Comparison of ENCODE assay signal across 26 cellular contexts in genomic region chr10:114593240-114593792, GRCh38.
DNase-seq lines count a peak whose midpoint lies in the region; ATAC-seq, FAIRE-seq and TF ChIP-seq lines count a peak whose summit lies in the region.
"Had no signal": no experiment of that assay in that cellular context is flagged by ENCODE, and none has a peak within 500 bp of the region (broad histone marks: within the 10 kb centered on the region; RNA-seq: fewer than 3 reads in every experiment).

No MANE protein-coding gene starts in this region.

- POLR2A ChIA-PET in HepG2 (lab: Yijun Ruan, JAX), result interaction anchor here (1.2 kb wide), 1 partner anchor 39 kb away, joined by 3 read pairs; no protein-coding TSS in a partner anchor

- H3K9ac ChIP-seq in HepG2 (ENCODE audit: insufficient read depth, low read depth, low read length) (no peak overlapping the region), neural progenitor cell (no peak overlapping the region)

- intact Hi-C loops in HepG2 (cut with micrococcal nuclease; ENCODE audit: unreplicated experiment) (no loop called here), right lobe of liver (cut with DNase I) (no loop called here), right cardiac atrium (cut with DNase I) (no loop called here)

- H3K9me3 ChIP-seq in HepG2 (ENCODE audit: low read length), result no peaks in the 10 kb centered on the region
- H3K9me3 ChIP-seq in right lobe of liver, result no peaks in the 10 kb centered on the region
- H3K9me3 ChIP-seq in right cardiac atrium (ENCODE audit: control insufficient read depth, low read length), result no peaks in the 10 kb centered on the region
- no peaks in the 10 kb centered on the region for H3K9me3 ChIP-seq in neural progenitor cell (ENCODE audit: low read depth)

- CTCF ChIA-PET in HepG2 (lab: Yijun Ruan, JAX; ENCODE audit: low intra/inter-chr PET ratio, low total read pairs), result no interaction called here

- H3K27ac Mint-ChIP-seq in neural progenitor cell, result no peak overlapping the region
- H3K27ac Mint-ChIP-seq: B cell, H9, IgD-negative memory B cell had no signal

- no peak overlapping the region for H3K4me3 Mint-ChIP-seq in neural progenitor cell
- H3K4me3 Mint-ChIP-seq: B cell; CD4-positive, CD25-positive, alpha-beta regulatory T cell; H9 had no signal

- ATAC-seq in HepG2, result no peak
- no peak for ATAC-seq in right lobe of liver
- no peak for ATAC-seq in right cardiac atrium
- ATAC-seq in GM18867 (IDR thresholded peaks at IDR 0.05; ENCODE audit: unreplicated experiment), result no peak

- H3K79me2 ChIP-seq in HepG2 (ENCODE audit: insufficient read depth, low read length) (no peaks in the 10 kb centered on the region), neural progenitor cell (ENCODE audit: low read depth) (no peaks in the 10 kb centered on the region)

- no peaks in the 10 kb centered on the region for H3F3A ChIP-seq in neural progenitor cell (ENCODE audit: low read depth)

- no peak overlapping the region for H3K27ac ChIP-seq in HepG2 (ENCODE audit: extremely low read length, insufficient read depth, low read length)
- H3K27ac ChIP-seq in right lobe of liver, result no peak overlapping the region
- H3K27ac ChIP-seq in right cardiac atrium (ENCODE audit: low read length), result peak overlapping the region; percentile 45
- no peak overlapping the region for H3K27ac ChIP-seq in neural progenitor cell
- H3K27ac ChIP-seq: HL-60 had no signal

- in situ Hi-C loops in HepG2 (cut with HindIII; ENCODE audit: extremely low pct_ligation_motif_present, low pct_unique_long_range_greater_than_20kb), result no loop called here

- peaks cover 15% of the 10 kb centered on the region for H3K4me1 ChIP-seq in HepG2 (ENCODE audit: insufficient read depth, low read length)
- H3K4me1 ChIP-seq in right lobe of liver, result no peaks in the 10 kb centered on the region
- H3K4me1 ChIP-seq in right cardiac atrium (ENCODE audit: control insufficient read depth, insufficient read depth, low read length), result peaks cover 11% of the 10 kb centered on the region
- H3K4me1 ChIP-seq in neural progenitor cell, result no peaks in the 10 kb centered on the region

- H3K4me3 ChIP-seq in HepG2 (replicated peaks in 1 of 3; ENCODE audit: insufficient read depth in 1 of 3, low read depth in 2 of 3, low read length in 3 of 3), result no peak overlapping the region
- H3K4me3 ChIP-seq in right lobe of liver, result no peak overlapping the region
- no peak overlapping the region for H3K4me3 ChIP-seq in right cardiac atrium (ENCODE audit: low read length)
- no peak overlapping the region for H3K4me3 ChIP-seq in neural progenitor cell
- H3K4me3 ChIP-seq: MG63 had no signal

- TF ChIP-seq POLR2A in HepG2 (IDR thresholded peaks at IDR 0.05; ENCODE audit: insufficient read depth in 1 of 2, low read depth in 2 of 2, low read length in 2 of 2) (no peak), right lobe of liver (IDR thresholded peaks at IDR 0.05) (no peak)

- H3K36me3 ChIP-seq in HepG2 (replicated peaks in 1 of 2; ENCODE audit: control insufficient read depth in 1 of 2, insufficient read depth in 2 of 2, low read length in 2 of 2) (no peaks in the 10 kb centered on the region; a peak in 1 of 5 replicates), right lobe of liver (no peaks in the 10 kb centered on the region), neural progenitor cell (no peaks in the 10 kb centered on the region)

- no peaks in the 10 kb centered on the region for H3K36me3 Mint-ChIP-seq in neural progenitor cell

- no peak for FAIRE-seq in HepG2 (lab: Jason Lieb, UNC)
- FAIRE-seq: GM19239 had no signal

- peak; percentile 37 for DNase-seq in NCI-H146 (lab: John Stamatoyannopoulos, UW)
- DNase-seq in NCI-H146 treated with DMSO at 0.1 percent for 48 hours (lab: John Stamatoyannopoulos, UW; ENCODE audit: unreplicated experiment), result no peak
- peak; percentile 26 for DNase-seq in HepG2 (ENCODE audit: low spot score)
- no peak for DNase-seq in right lobe of liver
- no peak for DNase-seq in right cardiac atrium
- DNase-seq in NCI-H1694 (lab: John Stamatoyannopoulos, UW), result no peak
- no peak for DNase-seq in neural progenitor cell (ENCODE audit: low spot score)
- DNase-seq: 8988T, COR-L47, DMS153, GF-D8, H9, Karpas-422, MG63, NCI-H1048, NCI-H1436, NCI-H2081 treated with DMSO at 0.1 percent for 48 hours, NCI-H446 treated with DMSO at 0.1 percent for 48 hours, NCI-H82, RPMI8226 had no signal

- no peak overlapping the region for H2AFZ ChIP-seq in HepG2 (ENCODE audit: low read length)
- H2AFZ ChIP-seq in neural progenitor cell (replicated peaks), result no peak overlapping the region

- H4K20me1 ChIP-seq in HepG2 (ENCODE audit: insufficient read depth, low read length), result no peaks in the 10 kb centered on the region
- no peaks in the 10 kb centered on the region for H4K20me1 ChIP-seq in neural progenitor cell (ENCODE audit: low read depth)

- TF ChIP-seq EP300 in HepG2 (IDR thresholded peaks at IDR 0.05; ENCODE audit: low read depth in 2 of 2, low read length in 2 of 2), result no peak
- no peak for TF ChIP-seq EP300 in HepG2 (CRISPR knock-in tag; IDR thresholded peaks at IDR 0.05; ENCODE audit: borderline replicate concordance)

- no peaks in the 10 kb centered on the region for H3K9me3 Mint-ChIP-seq in neural progenitor cell
- H3K9me3 Mint-ChIP-seq: H9 had no signal

- TF ChIP-seq CTCF in HepG2 (CRISPR knock-in tag; IDR thresholded peaks at IDR 0.05) (no peak), right lobe of liver (IDR thresholded peaks at IDR 0.05) (no peak), neural progenitor cell (IDR thresholded peaks at IDR 0.05) (no peak)

- TF ChIP-seq RAD21 in HepG2 (CRISPR knock-in tag; IDR thresholded peaks at IDR 0.05), result no peak

- H3K4me1 Mint-ChIP-seq in neural progenitor cell, result no peaks in the 10 kb centered on the region
- H3K4me1 Mint-ChIP-seq: B cell, IgD-negative memory B cell had no signal

- no TSS peak for BruUV-seq in HepG2 (replicated peaks; lab: Mats Ljungman, UMichigan)

- H3K27me3 ChIP-seq in HepG2 (ENCODE audit: control insufficient read depth in 1 of 2, insufficient read depth in 2 of 2, low read length in 2 of 2) (no peaks in the 10 kb centered on the region), right lobe of liver (no peaks in the 10 kb centered on the region), right cardiac atrium (ENCODE audit: control insufficient read depth, insufficient read depth) (no peaks in the 10 kb centered on the region), neural progenitor cell (no peaks in the 10 kb centered on the region)
- H3K27me3 ChIP-seq: MG63 had no signal

- H3K4me2 ChIP-seq in HepG2 (ENCODE audit: low read depth, low read length), result no peak overlapping the region
- H3K4me2 ChIP-seq in neural progenitor cell, result no peak overlapping the region

- H3K27me3 Mint-ChIP-seq in neural progenitor cell (ENCODE audit: insufficient read depth, low read depth), result peaks cover 4% of the 10 kb centered on the region
- H3K27me3 Mint-ChIP-seq: CD4-positive, CD25-positive, alpha-beta regulatory T cell had no signal

TF ChIP-seq in HepG2, 621 proteins besides CTCF, POLR2A, EP300 and RAD21 (continues in another document):
- TF ChIP-seq HMG20B (CRISPR knock-in tag; conservative IDR thresholded peaks at IDR 0.05) (no peak), SIX4 (CRISPR knock-in tag; IDR thresholded peaks at IDR 0.05) (0 out of 2 replicates have a peak, but pooled peaks have one; percentile 36), ZFY (CRISPR knock-in tag; IDR thresholded peaks at IDR 0.05) (no peak), MEF2D (CRISPR knock-in tag; IDR thresholded peaks at IDR 0.05) (0 out of 2 replicates have a peak, but pooled peaks have one; percentile 19), SOX6 (IDR thresholded peaks at IDR 0.05) (no peak), SOX6 (CRISPR knock-in tag; IDR thresholded peaks at IDR 0.05) (peak; percentile 66), ZFYVE20 (CRISPR knock-in tag; IDR thresholded peaks at IDR 0.05; ENCODE audit: borderline replicate concordance, low read depth) (no peak), ZNF563 (CRISPR knock-in tag; IDR thresholded peaks at IDR 0.05) (no peak), ZNF530 (CRISPR knock-in tag; IDR thresholded peaks at IDR 0.05; ENCODE audit: low read depth) (no peak), SOX5 (CRISPR knock-in tag; IDR thresholded peaks at IDR 0.05; ENCODE audit: borderline replicate concordance) (peak; percentile 34; the same call in 1 of the 2 replicates), NKX3-1 (CRISPR knock-in tag; IDR thresholded peaks at IDR 0.05) (no peak), KAT8 (CRISPR knock-in tag; IDR thresholded peaks at IDR 0.05) (no peak), RXRB (CRISPR knock-in tag; IDR thresholded peaks at IDR 0.05; ENCODE audit: borderline replicate concordance) (peak; percentile 42; the same call in 1 of the 2 replicates), FOXP1 (IDR thresholded peaks at IDR 0.05) (no peak), FOXP1 (CRISPR knock-in tag; IDR thresholded peaks at IDR 0.05) (0 out of 2 replicates have a peak, but pooled peaks have one; percentile 22), ELF3 (CRISPR knock-in tag; IDR thresholded peaks at IDR 0.05) (0 out of 2 replicates have a peak, but pooled peaks have one; percentile 26)
- TF ChIP-seq, protein P1, sequence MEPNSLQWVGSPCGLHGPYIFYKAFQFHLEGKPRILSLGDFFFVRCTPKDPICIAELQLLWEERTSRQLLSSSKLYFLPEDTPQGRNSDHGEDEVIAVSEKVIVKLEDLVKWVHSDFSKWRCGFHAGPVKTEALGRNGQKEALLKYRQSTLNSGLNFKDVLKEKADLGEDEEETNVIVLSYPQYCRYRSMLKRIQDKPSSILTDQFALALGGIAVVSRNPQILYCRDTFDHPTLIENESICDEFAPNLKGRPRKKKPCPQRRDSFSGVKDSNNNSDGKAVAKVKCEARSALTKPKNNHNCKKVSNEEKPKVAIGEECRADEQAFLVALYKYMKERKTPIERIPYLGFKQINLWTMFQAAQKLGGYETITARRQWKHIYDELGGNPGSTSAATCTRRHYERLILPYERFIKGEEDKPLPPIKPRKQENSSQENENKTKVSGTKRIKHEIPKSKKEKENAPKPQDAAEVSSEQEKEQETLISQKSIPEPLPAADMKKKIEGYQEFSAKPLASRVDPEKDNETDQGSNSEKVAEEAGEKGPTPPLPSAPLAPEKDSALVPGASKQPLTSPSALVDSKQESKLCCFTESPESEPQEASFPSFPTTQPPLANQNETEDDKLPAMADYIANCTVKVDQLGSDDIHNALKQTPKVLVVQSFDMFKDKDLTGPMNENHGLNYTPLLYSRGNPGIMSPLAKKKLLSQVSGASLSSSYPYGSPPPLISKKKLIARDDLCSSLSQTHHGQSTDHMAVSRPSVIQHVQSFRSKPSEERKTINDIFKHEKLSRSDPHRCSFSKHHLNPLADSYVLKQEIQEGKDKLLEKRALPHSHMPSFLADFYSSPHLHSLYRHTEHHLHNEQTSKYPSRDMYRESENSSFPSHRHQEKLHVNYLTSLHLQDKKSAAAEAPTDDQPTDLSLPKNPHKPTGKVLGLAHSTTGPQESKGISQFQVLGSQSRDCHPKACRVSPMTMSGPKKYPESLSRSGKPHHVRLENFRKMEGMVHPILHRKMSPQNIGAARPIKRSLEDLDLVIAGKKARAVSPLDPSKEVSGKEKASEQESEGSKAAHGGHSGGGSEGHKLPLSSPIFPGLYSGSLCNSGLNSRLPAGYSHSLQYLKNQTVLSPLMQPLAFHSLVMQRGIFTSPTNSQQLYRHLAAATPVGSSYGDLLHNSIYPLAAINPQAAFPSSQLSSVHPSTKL (CRISPR knock-in tag; IDR thresholded peaks at IDR 0.05), result peak; percentile 59

Comparison
In these comparisons a context has a peak if more than half of its experiments do, and no peak if none do; other contexts are left out.
1. DNase-seq: peak in NCI-H146 (single experiment) and HepG2 (single experiment); none in NCI-H146 treated with DMSO at 0.1 percent for 48 hours (single experiment), right lobe of liver (0 of 3), right cardiac atrium (0 of 3), NCI-H1694 (single experiment) and neural progenitor cell (single experiment).